1 cellular context compared by ENCODE assay signal in genomic region chr1:206802401-206802800, GRCh38.
TF ChIP-seq lines count a peak whose summit lies in the region.

No MANE protein-coding gene starts in this region.

TF ChIP-seq in HepG2, 621 proteins besides CTCF, POLR2A, EP300 and RAD21:
- TF ChIP-seq CREB1 (IDR thresholded peaks at IDR 0.05) (peak; percentile 44; the same call in 1 of the 2 replicates), CREB1 (CRISPR knock-in tag; IDR thresholded peaks at IDR 0.05) (no peak), ARID2 (CRISPR knock-in tag; IDR thresholded peaks at IDR 0.05; ENCODE audit: borderline replicate concordance) (no peak)
